ENCODE assay signal across 8 cellular contexts in genomic region chr3:141644931-141645330, GRCh38.
DNase-seq lines count a peak whose midpoint lies in the region; ATAC-seq and TF ChIP-seq lines count a peak whose summit lies in the region.

No MANE protein-coding gene starts in this region.

- DNase-seq in Ammon's horn (ENCODE audit: low spot score) (peak; percentile 43), HT1080 (ENCODE audit: low read depth) (peak; percentile 67), SKM-1 treated with dmso at 0.1 percent for 144 hours (lab: John Stamatoyannopoulos, UW; ENCODE audit: unreplicated experiment) (peak; percentile 63), left ventricle myocardium inferior (peak; percentile 80), spleen (peak; percentile 94), putamen (ENCODE audit: low spot score) (no peak)
- peak; percentile 67 for DNase-seq in activated naive CD4-positive, alpha-beta T cell treated with anti-CD3 and anti-CD28 coated beads, Interleukin-2, amount 50 U/mL, for 16 hours

- TF ChIP-seq POLR2A in spleen (IDR thresholded peaks at IDR 0.05) = no peak

- H3K27ac ChIP-seq in left ventricle myocardium inferior (replicated peaks) = no peak overlapping the region
- H3K27ac ChIP-seq in spleen = no peak overlapping the region

- TF ChIP-seq CTCF in left ventricle myocardium inferior (IDR thresholded peaks at IDR 0.05; ENCODE audit: borderline replicate concordance) (peak; percentile 74), spleen (IDR thresholded peaks at IDR 0.05 in 8 of 11, conservative IDR thresholded peaks at IDR 0.05 in 3 of 11) (peak; percentile 59 to 88 (median 74))

- WGBS in spleen, 5 donors = 30 to 42% (median 36%) methylated on average over 5 of the region's 5 CpGs

- H3K27me3 ChIP-seq in left ventricle myocardium inferior (ENCODE audit: low read depth) = no peaks in the 10 kb centered on the region
- H3K27me3 ChIP-seq in spleen (replicated peaks in 1 of 7) = no peaks in the 10 kb centered on the region

- H3K4me1 ChIP-seq in left ventricle myocardium inferior (peaks cover 4% of the 10 kb centered on the region), spleen (peaks cover 0 to 8% (median 1%) of the 10 kb centered on the region in 6 donors)

- H3K36me3 ChIP-seq in left ventricle myocardium inferior (no peaks in the 10 kb centered on the region), spleen (no peaks in the 10 kb centered on the region)

- intact Hi-C loops in left ventricle myocardium inferior (cut with micrococcal nuclease) (no loop called here), spleen (cut with DNase I; ENCODE audit: low total_unique reads) (no loop called here)

- H3K4me3 ChIP-seq in left ventricle myocardium inferior (no peak overlapping the region), spleen (no peak overlapping the region)

- ATAC-seq in GM19035 (IDR thresholded peaks at IDR 0.05; ENCODE audit: unreplicated experiment) = peak; percentile 72

- H3K9me3 ChIP-seq in left ventricle myocardium inferior (replicated peaks) (peaks cover 2% of the 10 kb centered on the region), spleen (no peaks in the 10 kb centered on the region)
